Comparison of ENCODE assay signal across 18 cellular contexts in the genomic region with DNA sequence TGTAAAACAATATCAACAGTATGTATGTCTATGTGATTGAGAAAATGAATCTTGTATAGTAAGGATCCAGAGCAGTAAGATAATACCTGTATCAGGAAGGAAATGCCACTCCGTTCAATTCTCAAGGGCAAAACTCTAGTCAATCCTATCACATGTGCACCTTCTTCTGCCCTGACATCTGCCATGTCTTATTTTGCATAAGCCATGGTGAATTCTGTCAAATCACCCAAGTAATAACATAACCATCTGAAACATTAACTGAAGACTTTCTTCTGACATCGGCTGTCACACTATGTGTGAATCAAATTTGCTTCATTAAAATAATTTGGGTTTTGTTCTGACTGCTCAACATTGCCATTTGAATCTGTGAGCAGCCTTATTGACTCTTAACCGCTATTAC.
"Had no signal": no experiment of that assay in that cellular context is flagged by ENCODE, and none has a peak within 500 bp of the region (broad histone marks: within the 10 kb centered on the region; RNA-seq: fewer than 3 reads in every experiment).

No MANE protein-coding gene starts in this region.

- H3K27me3 Mint-ChIP-seq: naive thymus-derived CD8-positive, alpha-beta T cell; stimulated activated naive B cell treated with anti-CD40 and anti-IgM and Interleukin-4, amounts not matched to agents 10 μg/mL and 1 μg/mL and 100 μg/mL, for 72 hours; stimulated activated naive CD8-positive, alpha-beta T cell treated with anti-CD3 and anti-CD28 coated beads, Interleukin-15, amount 100 ng/mL, for 72 hours had no signal

- H3K4me3 ChIP-seq: coronary artery, mucosa of descending colon, right atrium auricular region, sigmoid colon, skin epidermis, testis, tibial nerve had no signal

- H3K9me3 Mint-ChIP-seq: neural crest cell; stimulated activated naive B cell treated with anti-CD40 and anti-IgM and Interleukin-4, amounts not matched to agents 10 μg/mL and 1 μg/mL and 100 μg/mL, for 72 hours; stimulated activated naive CD8-positive, alpha-beta T cell treated with anti-CD3 and anti-CD28 coated beads, Interleukin-15, amount 100 ng/mL, for 72 hours had no signal

- H3K36me3 ChIP-seq: right atrium auricular region, sigmoid colon, tibial nerve had no signal

- H3K27ac Mint-ChIP-seq: naive thymus-derived CD8-positive, alpha-beta T cell; stimulated activated naive B cell treated with anti-CD40 and anti-IgM and Interleukin-4, amounts not matched to agents 10 μg/mL and 1 μg/mL and 100 μg/mL, for 72 hours; stimulated activated naive CD8-positive, alpha-beta T cell treated with anti-CD3 and anti-CD28 coated beads, Interleukin-15, amount 100 ng/mL, for 72 hours had no signal

- H3K4me1 ChIP-seq: testis had no signal

- FAIRE-seq: frontal cortex had no signal

- H3K27me3 ChIP-seq: right atrium auricular region, sigmoid colon, testis, tibial nerve had no signal

- H3K9me3 ChIP-seq: mucosa of descending colon, right atrium auricular region, sigmoid colon, testis, tibial nerve had no signal

- H3K4me3 Mint-ChIP-seq: naive thymus-derived CD8-positive, alpha-beta T cell; neural crest cell; stimulated activated naive B cell treated with anti-CD40 and anti-IgM and Interleukin-4, amounts not matched to agents 10 μg/mL and 1 μg/mL and 100 μg/mL, for 72 hours; stimulated activated naive CD8-positive, alpha-beta T cell treated with anti-CD3 and anti-CD28 coated beads, Interleukin-15, amount 100 ng/mL, for 72 hours had no signal

- H3K4me1 Mint-ChIP-seq: stimulated activated naive CD8-positive, alpha-beta T cell treated with anti-CD3 and anti-CD28 coated beads, Interleukin-15, amount 100 ng/mL, for 72 hours had no signal

- ATAC-seq: esophagus mucosa; mucosa of descending colon; naive thymus-derived CD8-positive, alpha-beta T cell; stimulated activated naive B cell treated with anti-CD40 and anti-IgM and Interleukin-4, amounts not matched to agents 10 μg/mL and 1 μg/mL and 100 μg/mL, for 72 hours; stimulated activated naive CD8-positive, alpha-beta T cell treated with anti-CD3 and anti-CD28 coated beads, Interleukin-15, amount 100 ng/mL, for 72 hours had no signal

- H3K36me3 Mint-ChIP-seq: naive thymus-derived CD8-positive, alpha-beta T cell; stimulated activated naive B cell treated with anti-CD40 and anti-IgM and Interleukin-4, amounts not matched to agents 10 μg/mL and 1 μg/mL and 100 μg/mL, for 72 hours had no signal

- DNase-seq: effector CD8-positive, alpha-beta T cell; islet precursor cell; mucosa of descending colon; naive thymus-derived CD8-positive, alpha-beta T cell; posterior cingulate gyrus; sigmoid colon; stimulated activated CD4-positive, alpha-beta T cell treated with anti-CD3 and anti-CD28 coated beads, Interleukin-2, amount 100 ng/mL, for 24 hours; stimulated activated CD4-positive, alpha-beta T cell treated with anti-CD3 and anti-CD28 coated beads, Interleukin-4, amount 100 ng/mL, for 4 hours; stimulated activated naive B cell treated with anti-CD40 and anti-IgM and Interleukin-4, amounts not matched to agents 10 μg/mL and 1 μg/mL and 100 μg/mL, for 72 hours; stimulated activated naive CD8-positive, alpha-beta T cell treated with anti-CD3 and anti-CD28 coated beads, Interleukin-15, amount 100 ng/mL, for 72 hours; testis had no signal

- H3K27ac ChIP-seq: coronary artery, right atrium auricular region, sigmoid colon, skin epidermis, testis, tibial nerve had no signal
